ENCODE assay signal across 1 cellular context in genomic region chr13:19123502-19123901, GRCh38.
TF ChIP-seq lines count a peak whose summit lies in the region.

No MANE protein-coding gene starts in this region.

TF ChIP-seq in HEK293, 187 proteins besides CTCF, POLR2A, EP300 and RAD21 (continued from another document and continues in another):
- TF ChIP-seq, protein P1, sequence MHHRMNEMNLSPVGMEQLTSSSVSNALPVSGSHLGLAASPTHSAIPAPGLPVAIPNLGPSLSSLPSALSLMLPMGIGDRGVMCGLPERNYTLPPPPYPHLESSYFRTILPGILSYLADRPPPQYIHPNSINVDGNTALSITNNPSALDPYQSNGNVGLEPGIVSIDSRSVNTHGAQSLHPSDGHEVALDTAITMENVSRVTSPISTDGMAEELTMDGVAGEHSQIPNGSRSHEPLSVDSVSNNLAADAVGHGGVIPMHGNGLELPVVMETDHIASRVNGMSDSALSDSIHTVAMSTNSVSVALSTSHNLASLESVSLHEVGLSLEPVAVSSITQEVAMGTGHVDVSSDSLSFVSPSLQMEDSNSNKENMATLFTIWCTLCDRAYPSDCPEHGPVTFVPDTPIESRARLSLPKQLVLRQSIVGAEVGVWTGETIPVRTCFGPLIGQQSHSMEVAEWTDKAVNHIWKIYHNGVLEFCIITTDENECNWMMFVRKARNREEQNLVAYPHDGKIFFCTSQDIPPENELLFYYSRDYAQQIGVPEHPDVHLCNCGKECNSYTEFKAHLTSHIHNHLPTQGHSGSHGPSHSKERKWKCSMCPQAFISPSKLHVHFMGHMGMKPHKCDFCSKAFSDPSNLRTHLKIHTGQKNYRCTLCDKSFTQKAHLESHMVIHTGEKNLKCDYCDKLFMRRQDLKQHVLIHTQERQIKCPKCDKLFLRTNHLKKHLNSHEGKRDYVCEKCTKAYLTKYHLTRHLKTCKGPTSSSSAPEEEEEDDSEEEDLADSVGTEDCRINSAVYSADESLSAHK (tag by site-specific recombination; IDR thresholded peaks at IDR 0.05): no peak
- TF ChIP-seq ZNF792 (tag by site-specific recombination; IDR thresholded peaks at IDR 0.05) (no peak), ZNF518A (tag by site-specific recombination; conservative IDR thresholded peaks at IDR 0.05; ENCODE audit: low read depth) (peak; percentile 62), ZBTB1 (tag by site-specific recombination; IDR thresholded peaks at IDR 0.05) (no peak), ZNF785 (tag by site-specific recombination; IDR thresholded peaks at IDR 0.05) (no peak), ZNF529 (tag by site-specific recombination; IDR thresholded peaks at IDR 0.05; ENCODE audit: insufficient replicate concordance) (no peak), PRDM6 (tag by site-specific recombination; IDR thresholded peaks at IDR 0.05) (no peak), ZNF560 (tag by site-specific recombination; IDR thresholded peaks at IDR 0.05; ENCODE audit: borderline replicate concordance) (no peak), ZBTB26 (tag by site-specific recombination; optimal IDR thresholded peaks at IDR 0.05) (no peak), ZBTB11 (tag by site-specific recombination; conservative IDR thresholded peaks at IDR 0.05; ENCODE audit: low read depth) (peak; percentile 49), ZNF426 (tag by site-specific recombination; IDR thresholded peaks at IDR 0.05) (peak; percentile 60), ZNF335 (tag by site-specific recombination; conservative IDR thresholded peaks at IDR 0.05) (no peak), ZNF501 (tag by site-specific recombination; IDR thresholded peaks at IDR 0.05) (no peak), ZNF623 (tag by site-specific recombination; IDR thresholded peaks at IDR 0.05) (peak; percentile 49), ZNF223 (tag by site-specific recombination; IDR thresholded peaks at IDR 0.05) (no peak), ZNF202 (tag by site-specific recombination; IDR thresholded peaks at IDR 0.05; ENCODE audit: borderline replicate concordance) (no peak; the same call in 1 of the 2 replicates), SCRT1 (tag by site-specific recombination; IDR thresholded peaks at IDR 0.05; ENCODE audit: borderline replicate concordance) (no peak), ZNF544 (tag by site-specific recombination; IDR thresholded peaks at IDR 0.05) (no peak), MZF1 (tag by site-specific recombination; IDR thresholded peaks at IDR 0.05; ENCODE audit: borderline replicate concordance) (no peak), ZNF558 (tag by site-specific recombination; IDR thresholded peaks at IDR 0.05) (no peak), ZNF610 (tag by site-specific recombination; IDR thresholded peaks at IDR 0.05; ENCODE audit: borderline replicate concordance) (no peak)
- TF ChIP-seq, protein P2, sequence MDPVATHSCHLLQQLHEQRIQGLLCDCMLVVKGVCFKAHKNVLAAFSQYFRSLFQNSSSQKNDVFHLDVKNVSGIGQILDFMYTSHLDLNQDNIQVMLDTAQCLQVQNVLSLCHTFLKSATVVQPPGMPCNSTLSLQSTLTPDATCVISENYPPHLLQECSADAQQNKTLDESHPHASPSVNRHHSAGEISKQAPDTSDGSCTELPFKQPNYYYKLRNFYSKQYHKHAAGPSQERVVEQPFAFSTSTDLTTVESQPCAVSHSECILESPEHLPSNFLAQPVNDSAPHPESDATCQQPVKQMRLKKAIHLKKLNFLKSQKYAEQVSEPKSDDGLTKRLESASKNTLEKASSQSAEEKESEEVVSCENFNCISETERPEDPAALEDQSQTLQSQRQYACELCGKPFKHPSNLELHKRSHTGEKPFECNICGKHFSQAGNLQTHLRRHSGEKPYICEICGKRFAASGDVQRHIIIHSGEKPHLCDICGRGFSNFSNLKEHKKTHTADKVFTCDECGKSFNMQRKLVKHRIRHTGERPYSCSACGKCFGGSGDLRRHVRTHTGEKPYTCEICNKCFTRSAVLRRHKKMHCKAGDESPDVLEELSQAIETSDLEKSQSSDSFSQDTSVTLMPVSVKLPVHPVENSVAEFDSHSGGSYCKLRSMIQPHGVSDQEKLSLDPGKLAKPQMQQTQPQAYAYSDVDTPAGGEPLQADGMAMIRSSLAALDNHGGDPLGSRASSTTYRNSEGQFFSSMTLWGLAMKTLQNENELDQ (tag by site-specific recombination; IDR thresholded peaks at IDR 0.05; ENCODE audit: low read depth): no peak
- TF ChIP-seq, protein P3, sequence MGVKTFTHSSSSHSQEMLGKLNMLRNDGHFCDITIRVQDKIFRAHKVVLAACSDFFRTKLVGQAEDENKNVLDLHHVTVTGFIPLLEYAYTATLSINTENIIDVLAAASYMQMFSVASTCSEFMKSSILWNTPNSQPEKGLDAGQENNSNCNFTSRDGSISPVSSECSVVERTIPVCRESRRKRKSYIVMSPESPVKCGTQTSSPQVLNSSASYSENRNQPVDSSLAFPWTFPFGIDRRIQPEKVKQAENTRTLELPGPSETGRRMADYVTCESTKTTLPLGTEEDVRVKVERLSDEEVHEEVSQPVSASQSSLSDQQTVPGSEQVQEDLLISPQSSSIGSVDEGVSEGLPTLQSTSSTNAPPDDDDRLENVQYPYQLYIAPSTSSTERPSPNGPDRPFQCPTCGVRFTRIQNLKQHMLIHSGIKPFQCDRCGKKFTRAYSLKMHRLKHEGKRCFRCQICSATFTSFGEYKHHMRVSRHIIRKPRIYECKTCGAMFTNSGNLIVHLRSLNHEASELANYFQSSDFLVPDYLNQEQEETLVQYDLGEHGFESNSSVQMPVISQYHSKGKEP (tag by site-specific recombination; IDR thresholded peaks at IDR 0.05): no peak
- TF ChIP-seq, protein P4, sequence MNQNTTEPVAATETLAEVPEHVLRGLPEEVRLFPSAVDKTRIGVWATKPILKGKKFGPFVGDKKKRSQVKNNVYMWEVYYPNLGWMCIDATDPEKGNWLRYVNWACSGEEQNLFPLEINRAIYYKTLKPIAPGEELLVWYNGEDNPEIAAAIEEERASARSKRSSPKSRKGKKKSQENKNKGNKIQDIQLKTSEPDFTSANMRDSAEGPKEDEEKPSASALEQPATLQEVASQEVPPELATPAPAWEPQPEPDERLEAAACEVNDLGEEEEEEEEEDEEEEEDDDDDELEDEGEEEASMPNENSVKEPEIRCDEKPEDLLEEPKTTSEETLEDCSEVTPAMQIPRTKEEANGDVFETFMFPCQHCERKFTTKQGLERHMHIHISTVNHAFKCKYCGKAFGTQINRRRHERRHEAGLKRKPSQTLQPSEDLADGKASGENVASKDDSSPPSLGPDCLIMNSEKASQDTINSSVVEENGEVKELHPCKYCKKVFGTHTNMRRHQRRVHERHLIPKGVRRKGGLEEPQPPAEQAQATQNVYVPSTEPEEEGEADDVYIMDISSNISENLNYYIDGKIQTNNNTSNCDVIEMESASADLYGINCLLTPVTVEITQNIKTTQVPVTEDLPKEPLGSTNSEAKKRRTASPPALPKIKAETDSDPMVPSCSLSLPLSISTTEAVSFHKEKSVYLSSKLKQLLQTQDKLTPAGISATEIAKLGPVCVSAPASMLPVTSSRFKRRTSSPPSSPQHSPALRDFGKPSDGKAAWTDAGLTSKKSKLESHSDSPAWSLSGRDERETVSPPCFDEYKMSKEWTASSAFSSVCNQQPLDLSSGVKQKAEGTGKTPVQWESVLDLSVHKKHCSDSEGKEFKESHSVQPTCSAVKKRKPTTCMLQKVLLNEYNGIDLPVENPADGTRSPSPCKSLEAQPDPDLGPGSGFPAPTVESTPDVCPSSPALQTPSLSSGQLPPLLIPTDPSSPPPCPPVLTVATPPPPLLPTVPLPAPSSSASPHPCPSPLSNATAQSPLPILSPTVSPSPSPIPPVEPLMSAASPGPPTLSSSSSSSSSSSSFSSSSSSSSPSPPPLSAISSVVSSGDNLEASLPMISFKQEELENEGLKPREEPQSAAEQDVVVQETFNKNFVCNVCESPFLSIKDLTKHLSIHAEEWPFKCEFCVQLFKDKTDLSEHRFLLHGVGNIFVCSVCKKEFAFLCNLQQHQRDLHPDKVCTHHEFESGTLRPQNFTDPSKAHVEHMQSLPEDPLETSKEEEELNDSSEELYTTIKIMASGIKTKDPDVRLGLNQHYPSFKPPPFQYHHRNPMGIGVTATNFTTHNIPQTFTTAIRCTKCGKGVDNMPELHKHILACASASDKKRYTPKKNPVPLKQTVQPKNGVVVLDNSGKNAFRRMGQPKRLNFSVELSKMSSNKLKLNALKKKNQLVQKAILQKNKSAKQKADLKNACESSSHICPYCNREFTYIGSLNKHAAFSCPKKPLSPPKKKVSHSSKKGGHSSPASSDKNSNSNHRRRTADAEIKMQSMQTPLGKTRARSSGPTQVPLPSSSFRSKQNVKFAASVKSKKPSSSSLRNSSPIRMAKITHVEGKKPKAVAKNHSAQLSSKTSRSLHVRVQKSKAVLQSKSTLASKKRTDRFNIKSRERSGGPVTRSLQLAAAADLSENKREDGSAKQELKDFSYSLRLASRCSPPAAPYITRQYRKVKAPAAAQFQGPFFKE (tag by site-specific recombination; IDR thresholded peaks at IDR 0.05; ENCODE audit: borderline replicate concordance): no peak
